Comparison of ENCODE assay signal across 11 cellular contexts in the genomic region with DNA sequence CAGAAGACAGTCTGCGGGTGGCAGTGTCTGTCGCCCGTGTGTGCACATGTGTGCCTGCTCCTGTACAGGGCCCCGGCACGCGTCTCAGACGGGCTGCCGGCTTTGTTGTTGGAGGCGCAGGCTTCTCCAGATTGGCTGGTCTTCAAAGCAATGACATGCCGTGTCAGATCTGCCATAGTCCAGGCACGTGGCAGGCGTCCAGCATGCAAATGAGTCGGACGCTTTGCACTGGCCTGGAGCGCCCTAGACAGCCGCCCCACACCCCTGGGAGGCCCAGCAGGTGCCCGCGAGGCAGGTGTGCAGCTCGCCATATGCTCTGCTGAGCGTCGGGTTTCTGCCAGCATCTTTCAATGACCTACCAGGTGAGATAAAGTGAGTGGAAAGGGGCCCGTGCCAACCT.
A peak's percentile ranks its signal among the peaks of the same experiment; 100 is the strongest.
DNase-seq lines count a peak whose midpoint lies in the region; ATAC-seq and TF ChIP-seq lines count a peak whose summit lies in the region.
"Had no signal": no experiment of that assay in that cellular context is flagged by ENCODE, and none has a peak within 500 bp of the region (broad histone marks: within the 10 kb centered on the region; RNA-seq: fewer than 3 reads in every experiment).

No MANE protein-coding gene starts in this region.

- H3K4me3 ChIP-seq in SK-N-SH (ENCODE audit: low read depth in 2 of 2, low read length in 1 of 2) (no peak overlapping the region), right lobe of liver (no peak overlapping the region), Caco-2 (ENCODE audit: low read depth, low read length) (no peak overlapping the region)
- H3K4me3 ChIP-seq: ovary, tibial artery had no signal

- DNase-seq in COLO668 (lab: John Stamatoyannopoulos, UW; ENCODE audit: unreplicated experiment) = peak; percentile 98
- peak; percentile 60 for DNase-seq in NCI-H187 treated with DMSO at 0.1 percent for 48 hours (lab: John Stamatoyannopoulos, UW)
- peak; percentile 56 for DNase-seq in SK-N-SH
- peak; percentile 78 to 94 (median 94) for DNase-seq in right lobe of liver
- DNase-seq in Caco-2 = no peak
- no peak for DNase-seq in activated T-cell treated with anti-CD3 and anti-CD28 coated beads, Interleukin-2, amount 50 U/mL, for 48 hours
- no peak for DNase-seq in activated CD4-positive, alpha-beta memory T cell treated with anti-CD3 and anti-CD28 coated beads for 36 hours
- DNase-seq: kidney, ovary, tibial artery had no signal

- no peak overlapping the region for H3K4me2 ChIP-seq in SK-N-SH

- no peaks in the 10 kb centered on the region for H3K27me3 Mint-ChIP-seq in Caco-2 (ENCODE audit: insufficient read depth, unreplicated experiment)
- H3K27me3 Mint-ChIP-seq in activated CD4-positive, alpha-beta memory T cell treated with anti-CD3 and anti-CD28 coated beads for 36 hours = no peaks in the 10 kb centered on the region

- TF ChIP-seq EP300 in SK-N-SH (IDR thresholded peaks at IDR 0.05; ENCODE audit: borderline replicate concordance in 1 of 2, low read depth in 1 of 2, low read length in 1 of 2) = peak in 1 of 2 experiments; percentile 60; a peak in 1 of 4 replicates

- 81% methylated on average over 10 of the region's 22 CpGs for WGBS in SK-N-SH (ENCODE audit: low lambda C conversion rate)
- 8% methylated on average over 8 of the region's 22 CpGs for WGBS in right lobe of liver (ENCODE audit: insufficient coverage, low coverage, low lambda C conversion rate, missing lambda C conversion rate)

- no peaks in the 10 kb centered on the region for H3F3A ChIP-seq in SK-N-SH (replicated peaks; ENCODE audit: insufficient read depth)

- H3K36me3 Mint-ChIP-seq in Caco-2 (ENCODE audit: insufficient read depth, unreplicated experiment) = no peaks in the 10 kb centered on the region
- no peaks in the 10 kb centered on the region for H3K36me3 Mint-ChIP-seq in activated CD4-positive, alpha-beta memory T cell treated with anti-CD3 and anti-CD28 coated beads for 36 hours

- TF ChIP-seq RAD21 in SK-N-SH (IDR thresholded peaks at IDR 0.05; ENCODE audit: low read length) = peak; percentile 17; the same call in 1 of the 2 replicates

- H2AFZ ChIP-seq in SK-N-SH (ENCODE audit: low read depth) = no peak overlapping the region

- no peak overlapping the region for H3K9ac ChIP-seq in SK-N-SH

- no peaks in the 10 kb centered on the region for H3K9me2 ChIP-seq in SK-N-SH

- H3K9me3 Mint-ChIP-seq in Caco-2 (ENCODE audit: unreplicated experiment) = no peaks in the 10 kb centered on the region
- no peaks in the 10 kb centered on the region for H3K9me3 Mint-ChIP-seq in activated CD4-positive, alpha-beta memory T cell treated with anti-CD3 and anti-CD28 coated beads for 36 hours

- H3K27me3 ChIP-seq in SK-N-SH (ENCODE audit: insufficient read depth) (no peaks in the 10 kb centered on the region), right lobe of liver (no peaks in the 10 kb centered on the region), Caco-2 (replicated peaks; ENCODE audit: control insufficient read depth, insufficient read depth, low read length) (no peaks in the 10 kb centered on the region)
- H3K27me3 ChIP-seq: ovary had no signal

- H3K4me1 ChIP-seq in SK-N-SH (ENCODE audit: control insufficient read depth in 1 of 2, insufficient read depth in 2 of 2, low read depth in 1 of 2, low read length in 1 of 2) (peaks cover 0 to 74% of the 10 kb centered on the region in 2 experiments; a peak in 3 of 4 replicates), right lobe of liver (peaks cover 0 to 24% (median 5%) of the 10 kb centered on the region in 4 donors), Caco-2 (no peaks in the 10 kb centered on the region)

- no peak overlapping the region for H3K27ac Mint-ChIP-seq in Caco-2 (ENCODE audit: unreplicated experiment)
- no peak overlapping the region for H3K27ac Mint-ChIP-seq in activated CD4-positive, alpha-beta memory T cell treated with anti-CD3 and anti-CD28 coated beads for 36 hours

- H4K20me1 ChIP-seq in SK-N-SH (ENCODE audit: insufficient read depth) = no peaks in the 10 kb centered on the region

- no peak overlapping the region for H3K4me3 Mint-ChIP-seq in Caco-2 (ENCODE audit: unreplicated experiment)
- H3K4me3 Mint-ChIP-seq in activated CD4-positive, alpha-beta memory T cell treated with anti-CD3 and anti-CD28 coated beads for 36 hours = no peak overlapping the region

- CTCF ChIA-PET in SK-N-SH (lab: Yijun Ruan, JAX) (interaction anchor here (0.7 to 4.6 kb wide), 11 partner anchors 10 to 426 kb away, joined by 3 to 60 read pairs (median 7); partner anchors contain the start of gene GADD45G), Caco-2 (lab: Charles Lee) (no interaction called here)
- CTCF ChIA-PET in activated CD4-positive, alpha-beta memory T cell treated with anti-CD3 and anti-CD28 coated beads for 36 hours (lab: Charles Lee) = no interaction called here

- H3K79me2 ChIP-seq in SK-N-SH (ENCODE audit: insufficient read depth) = no peaks in the 10 kb centered on the region

- ATAC-seq in right lobe of liver (peak; percentile 72 to 90 (median 87)), GM18511 (IDR thresholded peaks at IDR 0.05; ENCODE audit: unreplicated experiment) (no peak)

- no TSS peak for BruUV-seq in Caco-2 (replicated peaks; lab: Mats Ljungman, UMichigan)

- no peak for TF ChIP-seq POLR2A in right lobe of liver (IDR thresholded peaks at IDR 0.05)

- intact Hi-C loops in right lobe of liver (cut with DNase I) (no loop called here), Caco-2 (cut with micrococcal nuclease; ENCODE audit: unreplicated experiment) (no loop called here)
- intact Hi-C loops in activated CD4-positive, alpha-beta memory T cell treated with anti-CD3 and anti-CD28 coated beads for 36 hours (cut with micrococcal nuclease) = no loop called here

- no peaks in the 10 kb centered on the region for H3K36me3 ChIP-seq in SK-N-SH (replicated peaks in 1 of 2; ENCODE audit: control insufficient read depth in 1 of 2, insufficient read depth in 2 of 2, low read length in 1 of 2)
- no peaks in the 10 kb centered on the region for H3K36me3 ChIP-seq in right lobe of liver
- H3K36me3 ChIP-seq in Caco-2 (ENCODE audit: control insufficient read depth, insufficient read depth, low read length) = no peaks in the 10 kb centered on the region
- H3K36me3 ChIP-seq: ovary, tibial artery had no signal

- H3K27ac ChIP-seq in SK-N-SH (ENCODE audit: low read depth in 2 of 2, low read length in 1 of 2) (peak overlapping the region in 1 of 2 experiments; percentile 100; a peak in 2 of 4 replicates), right lobe of liver (peak overlapping the region in 2 of 3 donors; percentile 19 to 66)
- H3K27ac ChIP-seq: ovary, tibial artery had no signal

- TF ChIP-seq CTCF in SK-N-SH (IDR thresholded peaks at IDR 0.05) (no peak), right lobe of liver (IDR thresholded peaks at IDR 0.05) (no peak), Caco-2 (IDR thresholded peaks at IDR 0.05; ENCODE audit: insufficient read depth in 1 of 2, low read depth in 1 of 2, low read length in 1 of 2, severe bottlenecking in 1 of 2, unreplicated experiment in 1 of 2) (no peak)

- no peaks in the 10 kb centered on the region for H3K4me1 Mint-ChIP-seq in Caco-2 (ENCODE audit: low read depth, unreplicated experiment)
- H3K4me1 Mint-ChIP-seq in activated CD4-positive, alpha-beta memory T cell treated with anti-CD3 and anti-CD28 coated beads for 36 hours (ENCODE audit: low read depth) = no peaks in the 10 kb centered on the region

- POLR2A ChIA-PET in SK-N-SH (lab: Yijun Ruan, JAX) (interaction anchor here (0.8 to 4.8 kb wide), 8 partner anchors 9 to 423 kb away, joined by 3 to 134 read pairs (median 9); partner anchors contain the start of gene GADD45G), Caco-2 (lab: Charles Lee) (no interaction called here)
- POLR2A ChIA-PET in activated CD4-positive, alpha-beta memory T cell treated with anti-CD3 and anti-CD28 coated beads for 36 hours (lab: Charles Lee) = no interaction called here

- H3K9me3 ChIP-seq in SK-N-SH (no peaks in the 10 kb centered on the region), right lobe of liver (no peaks in the 10 kb centered on the region), Caco-2 (no peaks in the 10 kb centered on the region)
- H3K9me3 ChIP-seq: ovary, tibial artery had no signal

TF ChIP-seq in SK-N-SH, 30 proteins besides CTCF, POLR2A, EP300 and RAD21:
- TF ChIP-seq CHD2 (IDR thresholded peaks at IDR 0.05; ENCODE audit: low read length, partially characterized antibody) (no peak), GATA2 (CRISPR knock-in tag; IDR thresholded peaks at IDR 0.05) (peak; percentile 46), MXI1 (IDR thresholded peaks at IDR 0.05; ENCODE audit: low read depth, low read length) (peak; percentile 45; the same call in 1 of the 2 replicates)
TF ChIP-seq in SK-N-SH: peak in this region for 2.

Comparison
In these comparisons a context has a peak if more than half of its experiments do, and no peak if none do; other contexts are left out.
1. DNase-seq: peak in COLO668 (single experiment), NCI-H187 treated with DMSO at 0.1 percent for 48 hours (single experiment), SK-N-SH (single experiment) and right lobe of liver (3 of 3); none in Caco-2 (0 of 2), activated T-cell treated with anti-CD3 and anti-CD28 coated beads, Interleukin-2, amount 50 U/mL, for 48 hours (0 of 2) and activated CD4-positive, alpha-beta memory T cell treated with anti-CD3 and anti-CD28 coated beads for 36 hours (single experiment).